8 cellular contexts compared by ENCODE assay signal in genomic region chr12:79690606-79691298, GRCh38. TPM values are rescaled to one million over a fixed set of nuclear protein-coding genes. Genes with fewer than 3 reads are reported as not detected.
DNase-seq lines count a peak whose midpoint lies in the region; ATAC-seq and TF ChIP-seq lines count a peak whose summit lies in the region.

A gene with protein sequence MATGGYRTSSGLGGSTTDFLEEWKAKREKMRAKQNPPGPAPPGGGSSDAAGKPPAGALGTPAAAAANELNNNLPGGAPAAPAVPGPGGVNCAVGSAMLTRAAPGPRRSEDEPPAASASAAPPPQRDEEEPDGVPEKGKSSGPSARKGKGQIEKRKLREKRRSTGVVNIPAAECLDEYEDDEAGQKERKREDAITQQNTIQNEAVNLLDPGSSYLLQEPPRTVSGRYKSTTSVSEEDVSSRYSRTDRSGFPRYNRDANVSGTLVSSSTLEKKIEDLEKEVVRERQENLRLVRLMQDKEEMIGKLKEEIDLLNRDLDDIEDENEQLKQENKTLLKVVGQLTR (minus strand): TSS chr12:79690964. CDS start chr12:79690244, 720 bp downstream.

- no peaks in the 10 kb centered on the region for H3K36me3 Mint-ChIP-seq in chondrocyte (ENCODE audit: low read depth)

- peak within 1 kb of the TSS; percentile 79 for H3K27ac ChIP-seq in SJCRH30

- TF ChIP-seq CTCF in LNCAP (IDR thresholded peaks at IDR 0.05) (peak; percentile 29; the same call in 1 of the 2 replicates), chondrocyte (IDR thresholded peaks at IDR 0.05) (peak; percentile 64)

- H3K9me3 Mint-ChIP-seq in chondrocyte (ENCODE audit: low read depth): no peaks in the 10 kb centered on the region

- no peaks in the 10 kb centered on the region for H3K27me3 Mint-ChIP-seq in chondrocyte (ENCODE audit: low read depth)

- no peaks in the 10 kb centered on the region for H3K27me3 ChIP-seq in H7 (ENCODE audit: control insufficient read depth, insufficient read depth, low read length)
- no peaks in the 10 kb centered on the region for H3K27me3 ChIP-seq in SJCRH30

- H3K4me3 ChIP-seq in H7 (ENCODE audit: insufficient read depth, low read depth, low read length): peak within 1 kb of the TSS; percentile 95
- H3K4me3 ChIP-seq in SJCRH30: peak within 1 kb of the TSS; percentile 93

- H3K4me3 Mint-ChIP-seq in chondrocyte (ENCODE audit: unreplicated experiment): peak within 1 kb of the TSS; percentile 92

- H3K27ac Mint-ChIP-seq in chondrocyte (ENCODE audit: unreplicated experiment): peak within 1 kb of the TSS; percentile 97

- H3K9me3 ChIP-seq in SJCRH30 (replicated peaks): no peaks in the 10 kb centered on the region

- no peaks in the 10 kb centered on the region for H3K36me3 ChIP-seq in H7 (replicated peaks; ENCODE audit: control insufficient read depth, insufficient read depth, low read length)
- no peaks in the 10 kb centered on the region for H3K36me3 ChIP-seq in SJCRH30

- 0 out of 2 replicates have a peak, but pooled peaks cover 3% of the 10 kb centered on the region for H3K4me1 ChIP-seq in SJCRH30

- H3K4me1 Mint-ChIP-seq in chondrocyte (ENCODE audit: low read depth): peaks cover 53% of the 10 kb centered on the region

- no peak for DNase-seq in activated CD4-positive, CD25-positive, alpha-beta regulatory T cell (lab: John Stamatoyannopoulos, UW)
- DNase-seq in H7 (peak; percentile 94), SJCRH30 (peak; percentile 76 to 80), chondrocyte (ENCODE audit: low spot score) (peak; percentile 95), kidney tubule cell (ENCODE audit: low spot score) (peak; percentile 93)
- DNase-seq in stimulated activated CD4-positive, alpha-beta T cell treated with anti-CD3 and anti-CD28 coated beads, Interleukin-4, amount 100 ng/mL, for 48 hours (ENCODE audit: low read depth in 2 of 2): peak; percentile 4 to 14

- ATAC-seq in activated CD4-positive, CD25-positive, alpha-beta regulatory T cell treated with anti-CD3 and anti-CD28 coated beads, Interleukin-2, amount 50 U/mL, for 24 hours: peak; percentile 52 to 61

RNA-seq across cellular contexts. Expression of the gene that starts here (rescaled TPM):
- 116 and 140 TPM in 2 replicates for total RNA-seq in H7 (2014; rRNA removed; shearing (Covaris generic))
- total RNA-seq in SJCRH30 (2014; rRNA removed; shearing (Covaris generic)): 22.5 and 24.9 TPM in 2 replicates
- total RNA-seq in chondrocyte: 127 to 157 TPM (median 137 TPM) in 3 replicates

Comparison
In these comparisons a context has a peak if more than half of its experiments do, and no peak if none do; other contexts are left out.
1. DNase-seq: peak in H7 (single experiment), SJCRH30 (2 of 2), chondrocyte (single experiment), kidney tubule cell (single experiment) and stimulated activated CD4-positive, alpha-beta T cell treated with anti-CD3 and anti-CD28 coated beads, Interleukin-4, amount 100 ng/mL, for 48 hours (2 of 2); none in activated CD4-positive, CD25-positive, alpha-beta regulatory T cell (0 of 4).